Comparison of ENCODE assay signal across 18 cellular contexts in the genomic region with DNA sequence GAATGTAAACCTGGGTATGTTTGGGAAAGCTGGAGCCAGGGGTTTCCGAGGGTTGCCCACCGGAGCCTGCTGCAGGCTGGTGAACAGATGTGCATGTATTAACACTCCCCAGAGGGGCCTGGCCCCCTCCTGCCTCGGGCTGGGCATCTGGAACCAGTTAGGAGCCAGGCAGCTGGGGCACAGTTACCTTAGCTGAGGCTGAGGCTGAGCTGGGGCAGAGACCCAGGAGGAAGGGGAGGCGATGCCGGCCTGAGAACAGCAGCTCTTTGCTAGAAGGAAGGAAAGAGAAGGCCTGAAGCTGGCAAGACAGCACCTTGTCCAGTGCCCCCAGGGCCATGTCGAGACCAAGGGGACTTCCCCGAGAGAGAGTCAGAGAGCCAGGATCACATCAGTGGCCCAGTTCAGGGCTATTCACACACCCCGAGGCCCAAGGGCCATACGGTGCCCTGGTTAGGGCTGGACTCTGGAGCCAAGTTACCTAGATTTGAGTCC.
"Had no signal": no experiment of that assay in that cellular context is flagged by ENCODE, and none has a peak within 500 bp of the region (broad histone marks: within the 10 kb centered on the region; RNA-seq: fewer than 3 reads in every experiment).

No MANE protein-coding gene starts in this region.

- H3K27me3 Mint-ChIP-seq: activated naive CD8-positive, alpha-beta T cell treated with anti-CD3 and anti-CD28 coated beads for 36 hours; stimulated activated naive B cell treated with anti-CD40 and anti-IgM and Interleukin-4, amounts not matched to agents 10 μg/mL and 1 μg/mL and 100 μg/mL, for 72 hours; T-cell had no signal

- H3K36me3 ChIP-seq: breast epithelium, left ventricle myocardium inferior, prostate gland, transverse colon had no signal

- H3K4me1 ChIP-seq: breast epithelium, left ventricle myocardium inferior, prostate gland, transverse colon had no signal

- H3K4me3 ChIP-seq: breast epithelium, left ventricle myocardium inferior, prostate gland, skin epidermis, transverse colon had no signal

- H3K27me3 ChIP-seq: breast epithelium, transverse colon had no signal

- H3K36me3 Mint-ChIP-seq: activated naive CD8-positive, alpha-beta T cell treated with anti-CD3 and anti-CD28 coated beads for 36 hours; memory B cell; T-cell had no signal

- H3K4me3 Mint-ChIP-seq: activated naive CD8-positive, alpha-beta T cell treated with anti-CD3 and anti-CD28 coated beads for 36 hours; memory B cell; nephron; stimulated activated naive B cell treated with anti-CD40 and anti-IgM and Interleukin-4, amounts not matched to agents 10 μg/mL and 1 μg/mL and 100 μg/mL, for 72 hours; T-cell had no signal

- H3K4me1 Mint-ChIP-seq: memory B cell had no signal

- H3K27ac ChIP-seq: breast epithelium, left ventricle myocardium inferior, prostate gland, transverse colon had no signal

- H3K9me3 ChIP-seq: breast epithelium, left ventricle myocardium inferior, prostate gland, transverse colon had no signal

- DNase-seq: activated CD4-positive, alpha-beta T cell treated with anti-CD3 and anti-CD28 coated beads, Interleukin-2, amount 50 U/mL, for 1 hour; activated CD8-positive, alpha-beta memory T cell treated with anti-CD3 and anti-CD28 coated beads for 24 hours; activated gamma-delta T cell treated with Interleukin-2 at 50 U/mL for 16 hours; activated naive CD8-positive, alpha-beta T cell treated with anti-CD3 and anti-CD28 coated beads for 36 hours; left ventricle myocardium inferior; occipital lobe; stimulated activated CD4-positive, alpha-beta T cell treated with anti-CD3 and anti-CD28 coated beads, Interleukin-15, amount 100 ng/mL, for 24 hours; stimulated activated CD4-positive, alpha-beta T cell treated with anti-CD3 and anti-CD28 coated beads, Interleukin-4, amount 100 ng/mL, for 1 hour; stimulated activated naive B cell treated with anti-CD40 and anti-IgM and Interleukin-4, amounts not matched to agents 10 μg/mL and 1 μg/mL and 100 μg/mL, for 72 hours; T-cell; T-helper 9 cell; transverse colon had no signal

- H3K9me3 Mint-ChIP-seq: activated naive CD8-positive, alpha-beta T cell treated with anti-CD3 and anti-CD28 coated beads for 36 hours; memory B cell; stimulated activated naive B cell treated with anti-CD40 and anti-IgM and Interleukin-4, amounts not matched to agents 10 μg/mL and 1 μg/mL and 100 μg/mL, for 72 hours; T-cell had no signal

- ATAC-seq: activated CD4-positive, CD25-positive, alpha-beta regulatory T cell treated with anti-CD3 and anti-CD28 coated beads, Interleukin-2, amount 50 U/mL, for 24 hours; T-cell had no signal

- H3K27ac Mint-ChIP-seq: activated naive CD8-positive, alpha-beta T cell treated with anti-CD3 and anti-CD28 coated beads for 36 hours; memory B cell; nephron; T-cell had no signal
